12 cellular contexts compared by ENCODE assay signal in genomic region chr17:9217151-9218067, GRCh38.
DNase-seq lines count a peak whose midpoint lies in the region; ATAC-seq and TF ChIP-seq lines count a peak whose summit lies in the region.
"Had no signal": no experiment of that assay in that cellular context is flagged by ENCODE, and none has a peak within 500 bp of the region (broad histone marks: within the 10 kb centered on the region; RNA-seq: fewer than 3 reads in every experiment).

No MANE protein-coding gene starts in this region.

- H3K27ac Mint-ChIP-seq in progenitor cell of endocrine pancreas: peak overlapping the region; percentile 93
- H3K27ac Mint-ChIP-seq: activated CD8-positive, alpha-beta T cell treated with anti-CD3 and anti-CD28 coated beads, Interleukin-2, amount 10 ng/mL, durations not matched to agents 7 days and 5 days had no signal

- H3K4me3 Mint-ChIP-seq in progenitor cell of endocrine pancreas (ENCODE audit: low read depth): no peak overlapping the region
- H3K4me3 Mint-ChIP-seq: activated CD8-positive, alpha-beta T cell treated with anti-CD3 and anti-CD28 coated beads, Interleukin-2, amount 10 ng/mL, durations not matched to agents 7 days and 5 days had no signal

- H3K4me1 Mint-ChIP-seq in progenitor cell of endocrine pancreas (ENCODE audit: low read depth): peaks cover 7% of the 10 kb centered on the region

- DNase-seq in EL (peak; percentile 83), RWPE1 (ENCODE audit: low spot score) (peak; percentile 25), fibroblast of peridontal ligament (ENCODE audit: extremely low read depth) (peak; percentile 48), progenitor cell of endocrine pancreas (ENCODE audit: low spot score, unreplicated experiment) (no peak), COR-L47 (lab: John Stamatoyannopoulos, UW) (no peak)
- no peak for DNase-seq in stimulated activated naive CD4-positive, alpha-beta T cell (lab: John Stamatoyannopoulos, UW)
- DNase-seq: activated CD8-positive, alpha-beta T cell treated with anti-CD3 and anti-CD28 coated beads, Interleukin-2, amount 10 ng/mL, durations not matched to agents 7 days and 5 days; anterior cingulate cortex; DMS79; SIG-M5 had no signal

- peaks cover 5% of the 10 kb centered on the region for H3K36me3 Mint-ChIP-seq in progenitor cell of endocrine pancreas (ENCODE audit: insufficient read depth)

- H3K27ac ChIP-seq in RWPE1: no peak overlapping the region

- no peak for ATAC-seq in GM21423 (IDR thresholded peaks at IDR 0.05; ENCODE audit: unreplicated experiment)
- ATAC-seq in HG03135 (IDR thresholded peaks at IDR 0.05; ENCODE audit: unreplicated experiment): no peak
- ATAC-seq: activated CD8-positive, alpha-beta T cell treated with anti-CD3 and anti-CD28 coated beads, Interleukin-2, amount 10 ng/mL, durations not matched to agents 7 days and 5 days had no signal

- peaks cover 3% of the 10 kb centered on the region for H3K27me3 Mint-ChIP-seq in progenitor cell of endocrine pancreas

- CTCF ChIA-PET in RWPE1 (lab: Yijun Ruan, JAX): interaction anchor here (0.6 kb wide), 2 partner anchors 471 to 552 kb away, joined by 4 to 6 read pairs; no protein-coding TSS in a partner anchor

- peaks cover 15% of the 10 kb centered on the region for H3K9me3 Mint-ChIP-seq in progenitor cell of endocrine pancreas (ENCODE audit: low read depth)

- TF ChIP-seq CTCF in RWPE1 (conservative IDR thresholded peaks at IDR 0.05; ENCODE audit: low read depth) (no peak), progenitor cell of endocrine pancreas (IDR thresholded peaks at IDR 0.05; ENCODE audit: unreplicated experiment) (no peak)

- POLR2A ChIA-PET in RWPE1 (lab: Yijun Ruan, JAX; ENCODE audit: low non-redundant PET): interaction anchor here (0.6 kb wide), 1 partner anchor 344 kb away, joined by 7 read pairs; no protein-coding TSS in a partner anchor

Comparison
In these comparisons a context has a peak if more than half of its experiments do, and no peak if none do; other contexts are left out.
1. DNase-seq: peak in EL (single experiment), RWPE1 (single experiment) and fibroblast of peridontal ligament (single experiment); none in progenitor cell of endocrine pancreas (single experiment), COR-L47 (single experiment) and stimulated activated naive CD4-positive, alpha-beta T cell (0 of 6).